ENCODE assay signal across 21 cellular contexts in the genomic region with DNA sequence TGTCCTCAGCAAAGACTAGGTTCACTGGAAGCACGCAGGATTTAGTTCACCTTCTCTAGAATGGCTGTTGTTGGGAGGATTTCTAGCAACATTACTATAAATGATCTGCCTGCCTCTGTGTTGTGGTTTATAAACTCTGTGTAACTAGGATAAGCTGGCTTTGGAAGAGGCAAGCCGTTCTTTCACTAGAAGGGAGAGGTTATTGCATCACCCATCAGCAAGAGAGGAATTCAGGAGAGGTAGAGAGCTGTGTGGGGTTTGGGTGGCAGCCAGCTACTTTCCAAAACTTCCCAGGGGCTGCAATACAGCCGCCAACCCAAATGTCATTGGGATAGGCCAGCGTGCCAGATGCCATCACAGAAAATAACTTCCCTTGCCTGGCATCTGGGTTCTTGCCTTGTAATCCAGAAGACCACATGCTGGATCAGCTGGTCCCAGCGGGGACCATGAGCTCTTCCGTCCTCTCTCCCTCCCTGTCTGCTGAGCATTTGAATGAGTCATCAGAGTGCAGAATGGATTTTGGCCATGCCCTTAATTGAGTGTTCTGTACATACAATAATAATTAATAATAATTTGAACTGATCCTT.
"Had no signal": no experiment of that assay in that cellular context is flagged by ENCODE, and none has a peak within 500 bp of the region (broad histone marks: within the 10 kb centered on the region; RNA-seq: fewer than 3 reads in every experiment).

No MANE protein-coding gene starts in this region.

- ATAC-seq: left ventricle myocardium superior; mucosa of descending colon; right cardiac atrium; stimulated activated naive CD8-positive, alpha-beta T cell treated with anti-CD3 and anti-CD28 coated beads, Interleukin-15, Interleukin-2, amounts not matched to agents 100 U/mL and 50 U/mL, for 24 hours had no signal

- DNase-seq: activated CD4-positive, alpha-beta T cell treated with anti-CD3 and anti-CD28 coated beads for 4 hours; activated CD4-positive, alpha-beta T cell treated with anti-CD3 and anti-CD28 coated beads, Interleukin-2, amount 50 U/mL, for 4 hours; activated CD8-positive, alpha-beta memory T cell treated with anti-CD3 and anti-CD28 coated beads for 24 hours; activated effector memory CD4-positive, alpha-beta T cell treated with Interleukin-2 at 50 U/mL for 16 hours; activated naive CD4-positive, alpha-beta T cell treated with Interleukin-2 at 50 U/mL for 16 hours; anterior cingulate cortex; cerebellar nuclear complex; dorsolateral prefrontal cortex; effector memory CD4-positive, alpha-beta T cell; islet precursor cell; left ventricle myocardium superior; mucosa of descending colon; naive B cell; nephron progenitor cell; ovary; right cardiac atrium; stimulated activated CD4-positive, alpha-beta T cell treated with anti-CD3 and anti-CD28 coated beads, Interleukin-4, amount 100 ng/mL, for 1 hour; stimulated activated naive CD8-positive, alpha-beta T cell treated with anti-CD3 and anti-CD28 coated beads, Interleukin-15, Interleukin-2, amounts not matched to agents 100 U/mL and 50 U/mL, for 24 hours; testis; trophoblast cell; uterus had no signal
